In the genomic region with DNA sequence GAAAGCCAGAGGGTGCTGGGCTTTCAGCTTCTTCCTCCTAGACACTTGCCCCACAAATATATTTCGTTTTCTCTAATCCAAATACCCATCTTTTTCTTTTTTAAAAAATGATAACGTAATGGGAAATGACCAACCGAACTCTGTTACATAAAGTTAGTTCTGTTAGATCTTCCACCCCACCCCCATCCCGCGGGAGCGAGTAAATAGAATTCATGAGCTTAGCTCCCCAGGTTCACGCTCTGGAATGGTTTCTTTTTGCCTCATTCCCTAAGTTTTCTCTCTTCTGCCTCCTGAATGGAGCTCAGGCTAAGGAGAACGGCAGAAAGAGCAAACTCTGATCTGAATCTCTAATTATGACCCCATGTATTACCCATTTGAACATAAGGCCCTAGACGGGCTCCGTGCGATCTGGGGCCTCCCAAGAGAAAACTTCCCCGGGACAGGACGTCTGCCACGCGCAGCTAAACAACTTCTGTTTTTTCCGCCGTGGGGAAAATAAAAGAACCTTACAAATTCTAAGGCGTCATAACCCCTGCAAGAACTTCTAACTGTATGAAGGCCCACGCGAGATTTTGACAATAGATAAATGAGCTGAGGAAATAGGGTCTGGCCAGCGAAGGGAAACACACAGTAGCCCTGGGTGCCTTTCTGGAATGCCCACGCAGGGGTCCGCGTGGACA, we compare ENCODE assay signal across 11 cellular contexts. TPM values are rescaled to one million over a fixed set of nuclear protein-coding genes. Genes with fewer than 3 reads are reported as not detected.
DNase-seq lines count a peak whose midpoint lies in the region; ATAC-seq, FAIRE-seq and TF ChIP-seq lines count a peak whose summit lies in the region.
"Had no signal": no experiment of that assay in that cellular context is flagged by ENCODE, and none has a peak within 500 bp of the region (broad histone marks: within the 10 kb centered on the region; RNA-seq: fewer than 3 reads in every experiment).

No MANE protein-coding gene starts in this region.

- intact Hi-C loops in spleen (cut with DNase I; ENCODE audit: low total_unique reads): no loop called here

- H3K36me3 ChIP-seq in spleen: no peaks in the 10 kb centered on the region

- peaks cover 0 to 42% (median 0%) of the 10 kb centered on the region in 8 donors for H3K9me3 ChIP-seq in spleen

- no peak overlapping the region for H3K27ac ChIP-seq in spleen

- H3K27me3 ChIP-seq in spleen (replicated peaks in 1 of 7): peaks cover 18 to 100% (median 99%) of the 10 kb centered on the region in 7 donors

- in situ Hi-C loops in GM13977 (cut with MboI; ENCODE audit: low pct_unique_long_range_greater_than_20kb, low sequenced_read_pairs, unreplicated experiment): no loop called here

- no peak for ATAC-seq in HG03457 (IDR thresholded peaks at IDR 0.05; ENCODE audit: unreplicated experiment)
- ATAC-seq: activated CD4-positive, alpha-beta T cell treated with anti-CD3 and anti-CD28 coated beads for 36 hours had no signal

- TF ChIP-seq CTCF in AG10803 (conservative IDR thresholded peaks at IDR 0.05; ENCODE audit: low read length) (no peak), GM13977 (IDR thresholded peaks at IDR 0.05; ENCODE audit: extremely low read depth, insufficient read depth, missing control alignments) (no peak), choroid plexus epithelial cell (conservative IDR thresholded peaks at IDR 0.05; ENCODE audit: low read depth, low read length) (no peak), nephron (IDR thresholded peaks at IDR 0.05; ENCODE audit: unreplicated experiment in 3 of 3) (no peak), spleen (IDR thresholded peaks at IDR 0.05 in 8 of 11, conservative IDR thresholded peaks at IDR 0.05 in 3 of 11) (no peak)

- peaks cover 100% of the 10 kb centered on the region for H3K27me3 Mint-ChIP-seq in nephron (ENCODE audit: low read depth)

- DNase-seq in AG10803 (ENCODE audit: low read depth) (no peak), GM13977 (ENCODE audit: low spot score) (peak; percentile 23), choroid plexus epithelial cell (ENCODE audit: low read depth) (peak; percentile 56), spleen (no peak), NCI-H82 treated with DMSO at 0.1 percent for 48 hours (lab: John Stamatoyannopoulos, UW; ENCODE audit: unreplicated experiment) (no peak), H54 (ENCODE audit: insufficient read length, low spot score) (no peak)
- DNase-seq: activated CD4-positive, alpha-beta T cell treated with anti-CD3 and anti-CD28 coated beads for 36 hours; KG1; nucleus accumbens had no signal

- H3K4me3 ChIP-seq in AG10803 (ENCODE audit: low read length) (peak overlapping the region; percentile 70), choroid plexus epithelial cell (ENCODE audit: low read depth, low read length) (peak overlapping the region; percentile 89), spleen (peak overlapping the region in 1 of 8 donors; percentile 57)

- TF ChIP-seq POLR2A in spleen (IDR thresholded peaks at IDR 0.05) (no peak), H54 (IDR thresholded peaks at IDR 0.05; ENCODE audit: low read depth, low read length) (no peak)

- peaks cover 8% of the 10 kb centered on the region for H3K9me3 Mint-ChIP-seq in nephron

- peak overlapping the region; percentile 91 to 92 (median 91) for H3K4me3 Mint-ChIP-seq in nephron
- H3K4me3 Mint-ChIP-seq: activated CD4-positive, alpha-beta T cell treated with anti-CD3 and anti-CD28 coated beads for 36 hours had no signal

- 8 to 16% (median 11%) methylated on average over 24 of the region's 24 CpGs for WGBS in spleen, 5 donors

- peaks cover 21% of the 10 kb centered on the region for H3K36me3 Mint-ChIP-seq in nephron (ENCODE audit: low read depth)

- H3K4me1 Mint-ChIP-seq in nephron: peaks cover 55% of the 10 kb centered on the region

- no peak for FAIRE-seq in H54 (lab: Jason Lieb, UNC)

- peak overlapping the region; percentile 82 to 96 (median 94) for H3K27ac Mint-ChIP-seq in nephron
- H3K27ac Mint-ChIP-seq: activated CD4-positive, alpha-beta T cell treated with anti-CD3 and anti-CD28 coated beads for 36 hours had no signal

- H3K4me1 ChIP-seq in spleen: peaks cover 8 to 63% (median 34%) of the 10 kb centered on the region in 6 donors

RNA-seq across cellular contexts. Expression of a gene that starts 2.4 kb away (rescaled TPM):
- under 1 TPM in 4 of 7 donors, not detected in 3; 0.10 to 0.32 (median 0.15) TPM for total RNA-seq in spleen
- under 1 TPM in 2 of 3 donors, not detected in 1; 0.06 TPM for polyA plus RNA-seq in spleen
- total RNA-seq: activated CD4-positive, alpha-beta T cell treated with anti-CD3 and anti-CD28 coated beads for 36 hours had no signal

Comparison
In these comparisons a context has a peak if more than half of its experiments do, and no peak if none do; other contexts are left out.
1. DNase-seq: peak in GM13977 (single experiment) and choroid plexus epithelial cell (single experiment); none in AG10803 (single experiment), spleen (single experiment), NCI-H82 treated with DMSO at 0.1 percent for 48 hours (single experiment) and H54 (single experiment).